In the genomic region with DNA sequence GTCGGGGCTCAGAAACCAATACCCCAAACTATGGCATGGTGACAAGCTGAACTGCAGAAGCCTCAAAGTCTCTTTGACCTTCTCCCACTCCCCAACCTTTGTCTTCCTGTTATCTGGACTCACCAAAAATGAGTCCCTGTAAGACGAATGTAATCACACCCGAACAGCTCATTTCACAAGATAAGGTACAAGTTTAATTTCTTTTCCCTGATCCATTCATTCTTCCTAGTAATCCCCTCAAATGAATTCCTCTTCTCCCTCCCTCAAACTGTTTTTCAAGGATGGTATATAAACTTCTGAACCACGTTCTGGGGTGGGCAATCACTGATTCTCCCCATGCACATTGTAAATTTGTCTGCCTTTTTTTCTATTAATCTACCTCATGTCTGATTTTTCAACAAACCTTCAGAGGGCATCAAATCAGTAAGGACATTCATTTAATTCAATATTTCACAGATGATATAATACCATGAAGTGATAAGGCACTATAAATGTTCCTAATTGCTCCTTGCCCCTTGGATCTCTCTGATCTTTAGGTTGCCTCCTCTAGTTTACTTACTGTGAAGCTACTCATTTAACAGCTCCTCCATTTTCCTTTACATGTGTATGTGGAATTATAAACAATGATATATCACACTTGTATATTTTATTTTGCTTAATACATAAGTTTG, we compare ENCODE assay signal across 12 cellular contexts.
DNase-seq lines count a peak whose midpoint lies in the region; FAIRE-seq and TF ChIP-seq lines count a peak whose summit lies in the region.
"Had no signal": no experiment of that assay in that cellular context is flagged by ENCODE, and none has a peak within 500 bp of the region (broad histone marks: within the 10 kb centered on the region; RNA-seq: fewer than 3 reads in every experiment).

No MANE protein-coding gene starts in this region.

- H3K27me3 ChIP-seq in neuron (ENCODE audit: insufficient read depth, low read length) (no peaks in the 10 kb centered on the region), stomach (no peaks in the 10 kb centered on the region)
- H3K27me3 ChIP-seq: ascending aorta had no signal

- no peaks in the 10 kb centered on the region for H3K9me3 Mint-ChIP-seq in T-helper 2 cell treated with Interferon-gamma antibody and Interleukin-4, amounts not matched to agents 5 μg/mL and 100 μg/mL, for 36 hours
- no peaks in the 10 kb centered on the region for H3K9me3 Mint-ChIP-seq in activated naive CD8-positive, alpha-beta T cell treated with anti-CD3 and anti-CD28 coated beads for 36 hours

- no peak overlapping the region for H2AFZ ChIP-seq in neuron (ENCODE audit: low read depth, low read length)

- no peak overlapping the region for H3K27ac ChIP-seq in stomach
- H3K27ac ChIP-seq: ascending aorta, thoracic aorta had no signal

- intact Hi-C loops in stomach (cut with DNase I; ENCODE audit: low total_unique reads), result no loop called here

- WGBS in stomach, 5 donors, result 73 to 77% (median 75%) methylated on average over 4 of the region's 4 CpGs

- H3K36me3 ChIP-seq in neuron (ENCODE audit: insufficient read depth, low read length), result peaks cover 3% of the 10 kb centered on the region
- no peaks in the 10 kb centered on the region for H3K36me3 ChIP-seq in stomach
- H3K36me3 ChIP-seq: ascending aorta, thoracic aorta had no signal

- H3K27me3 Mint-ChIP-seq in T-helper 2 cell treated with Interferon-gamma antibody and Interleukin-4, amounts not matched to agents 5 μg/mL and 100 μg/mL, for 36 hours (ENCODE audit: low read depth), result no peaks in the 10 kb centered on the region
- H3K27me3 Mint-ChIP-seq in activated naive CD8-positive, alpha-beta T cell treated with anti-CD3 and anti-CD28 coated beads for 36 hours, result peaks cover 6% of the 10 kb centered on the region

- peak overlapping the region; percentile 61 for H3K4me3 Mint-ChIP-seq in T-helper 2 cell treated with Interferon-gamma antibody and Interleukin-4, amounts not matched to agents 5 μg/mL and 100 μg/mL, for 36 hours
- peak overlapping the region; percentile 16 for H3K4me3 Mint-ChIP-seq in activated naive CD8-positive, alpha-beta T cell treated with anti-CD3 and anti-CD28 coated beads for 36 hours

- peaks cover 37% of the 10 kb centered on the region for H3K4me1 Mint-ChIP-seq in T-helper 2 cell treated with Interferon-gamma antibody and Interleukin-4, amounts not matched to agents 5 μg/mL and 100 μg/mL, for 36 hours (ENCODE audit: low read depth)
- H3K4me1 Mint-ChIP-seq in activated naive CD8-positive, alpha-beta T cell treated with anti-CD3 and anti-CD28 coated beads for 36 hours, result peaks cover 38% of the 10 kb centered on the region

- H3K4me1 ChIP-seq in neuron (ENCODE audit: insufficient read depth, low read length) (peaks cover 26% of the 10 kb centered on the region), stomach (peaks cover 7 to 52% (median 36%) of the 10 kb centered on the region in 4 donors)

- FAIRE-seq in urothelium cell line (lab: Jason Lieb, UNC), result no peak
- FAIRE-seq: endothelial cell of umbilical vein had no signal

- no peaks in the 10 kb centered on the region for H3K9me3 ChIP-seq in neuron (ENCODE audit: low read length)
- no peaks in the 10 kb centered on the region for H3K9me3 ChIP-seq in stomach
- H3K9me3 ChIP-seq: ascending aorta, thoracic aorta had no signal

- DNase-seq in T-helper 2 cell treated with Interferon-gamma antibody and Interleukin-4, amounts not matched to agents 5 μg/mL and 100 μg/mL, for 36 hours (ENCODE audit: low spot score), result no peak
- no peak for DNase-seq in T-helper 2 cell
- peak; percentile 41 for DNase-seq in NAMALWA (ENCODE audit: low spot score)
- no peak for DNase-seq in activated naive CD8-positive, alpha-beta T cell treated with anti-CD3 and anti-CD28 coated beads for 36 hours
- no peak for DNase-seq in KG1 (lab: John Stamatoyannopoulos, UW)
- DNase-seq in stomach, result no peak
- no peak for DNase-seq in urothelium cell line (ENCODE audit: low spot score)
- DNase-seq: NCI-H1694 had no signal

- TF ChIP-seq EP300 in stomach (IDR thresholded peaks at IDR 0.05), result no peak

- H3K27ac Mint-ChIP-seq in T-helper 2 cell treated with Interferon-gamma antibody and Interleukin-4, amounts not matched to agents 5 μg/mL and 100 μg/mL, for 36 hours, result peak overlapping the region; percentile 80
- peak overlapping the region; percentile 86 for H3K27ac Mint-ChIP-seq in activated naive CD8-positive, alpha-beta T cell treated with anti-CD3 and anti-CD28 coated beads for 36 hours

- H3K4me3 ChIP-seq in neuron (ENCODE audit: low read length) (peak overlapping the region; percentile 17), stomach (no peak overlapping the region)
- H3K4me3 ChIP-seq: ascending aorta, thoracic aorta had no signal

- peaks cover 11% of the 10 kb centered on the region for H3K36me3 Mint-ChIP-seq in T-helper 2 cell treated with Interferon-gamma antibody and Interleukin-4, amounts not matched to agents 5 μg/mL and 100 μg/mL, for 36 hours (ENCODE audit: low read depth)
- H3K36me3 Mint-ChIP-seq in activated naive CD8-positive, alpha-beta T cell treated with anti-CD3 and anti-CD28 coated beads for 36 hours, result peaks cover 5% of the 10 kb centered on the region

- TF ChIP-seq CTCF in stomach (IDR thresholded peaks at IDR 0.05), result no peak

- TF ChIP-seq POLR2A in stomach (IDR thresholded peaks at IDR 0.05), result no peak
